1 cellular context compared by ENCODE assay signal in the genomic region with DNA sequence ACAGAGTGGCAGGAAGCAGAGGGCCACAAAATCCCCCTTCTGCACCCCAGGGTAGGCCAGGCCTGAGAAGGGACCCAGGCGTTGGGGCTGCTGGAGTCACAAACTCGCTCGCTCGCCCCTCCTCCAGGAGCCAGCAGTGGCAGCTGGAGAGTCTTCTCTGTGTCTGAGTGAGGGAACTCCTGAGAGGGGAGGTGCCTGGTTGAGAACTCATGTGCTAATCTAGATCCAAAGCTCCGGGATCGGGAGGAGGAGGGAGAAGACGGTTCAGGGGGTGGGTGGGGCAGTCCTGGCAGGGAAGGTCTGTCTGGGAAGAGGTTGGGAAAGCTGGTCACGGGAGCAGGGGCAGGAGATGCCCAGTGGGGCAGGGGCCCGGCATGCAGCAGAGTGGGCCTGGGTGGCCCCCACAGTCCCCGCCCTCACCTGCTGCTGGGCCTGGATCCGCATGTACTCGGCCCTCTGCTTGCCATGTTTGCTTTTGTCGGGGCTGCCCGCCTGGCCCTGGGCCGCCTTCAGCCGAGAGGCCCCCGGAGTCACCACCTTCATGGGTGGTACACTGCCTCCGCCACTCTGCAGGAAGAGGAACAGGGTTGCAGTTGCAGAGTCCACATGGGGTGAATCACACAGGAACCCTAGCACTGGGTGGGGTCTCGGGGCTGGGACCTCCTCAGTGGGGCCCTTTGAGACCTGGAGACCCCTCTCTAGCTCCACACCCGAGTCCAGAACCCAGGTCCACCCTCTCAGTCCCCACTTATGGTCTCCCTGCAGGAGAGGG.
A peak's percentile ranks its signal among the peaks of the same experiment; 100 is the strongest.
TF ChIP-seq lines count a peak whose summit lies in the region.

No MANE protein-coding gene starts in this region.

TF ChIP-seq in HepG2, 621 proteins besides CTCF, POLR2A, EP300 and RAD21:
- TF ChIP-seq, protein P1, sequence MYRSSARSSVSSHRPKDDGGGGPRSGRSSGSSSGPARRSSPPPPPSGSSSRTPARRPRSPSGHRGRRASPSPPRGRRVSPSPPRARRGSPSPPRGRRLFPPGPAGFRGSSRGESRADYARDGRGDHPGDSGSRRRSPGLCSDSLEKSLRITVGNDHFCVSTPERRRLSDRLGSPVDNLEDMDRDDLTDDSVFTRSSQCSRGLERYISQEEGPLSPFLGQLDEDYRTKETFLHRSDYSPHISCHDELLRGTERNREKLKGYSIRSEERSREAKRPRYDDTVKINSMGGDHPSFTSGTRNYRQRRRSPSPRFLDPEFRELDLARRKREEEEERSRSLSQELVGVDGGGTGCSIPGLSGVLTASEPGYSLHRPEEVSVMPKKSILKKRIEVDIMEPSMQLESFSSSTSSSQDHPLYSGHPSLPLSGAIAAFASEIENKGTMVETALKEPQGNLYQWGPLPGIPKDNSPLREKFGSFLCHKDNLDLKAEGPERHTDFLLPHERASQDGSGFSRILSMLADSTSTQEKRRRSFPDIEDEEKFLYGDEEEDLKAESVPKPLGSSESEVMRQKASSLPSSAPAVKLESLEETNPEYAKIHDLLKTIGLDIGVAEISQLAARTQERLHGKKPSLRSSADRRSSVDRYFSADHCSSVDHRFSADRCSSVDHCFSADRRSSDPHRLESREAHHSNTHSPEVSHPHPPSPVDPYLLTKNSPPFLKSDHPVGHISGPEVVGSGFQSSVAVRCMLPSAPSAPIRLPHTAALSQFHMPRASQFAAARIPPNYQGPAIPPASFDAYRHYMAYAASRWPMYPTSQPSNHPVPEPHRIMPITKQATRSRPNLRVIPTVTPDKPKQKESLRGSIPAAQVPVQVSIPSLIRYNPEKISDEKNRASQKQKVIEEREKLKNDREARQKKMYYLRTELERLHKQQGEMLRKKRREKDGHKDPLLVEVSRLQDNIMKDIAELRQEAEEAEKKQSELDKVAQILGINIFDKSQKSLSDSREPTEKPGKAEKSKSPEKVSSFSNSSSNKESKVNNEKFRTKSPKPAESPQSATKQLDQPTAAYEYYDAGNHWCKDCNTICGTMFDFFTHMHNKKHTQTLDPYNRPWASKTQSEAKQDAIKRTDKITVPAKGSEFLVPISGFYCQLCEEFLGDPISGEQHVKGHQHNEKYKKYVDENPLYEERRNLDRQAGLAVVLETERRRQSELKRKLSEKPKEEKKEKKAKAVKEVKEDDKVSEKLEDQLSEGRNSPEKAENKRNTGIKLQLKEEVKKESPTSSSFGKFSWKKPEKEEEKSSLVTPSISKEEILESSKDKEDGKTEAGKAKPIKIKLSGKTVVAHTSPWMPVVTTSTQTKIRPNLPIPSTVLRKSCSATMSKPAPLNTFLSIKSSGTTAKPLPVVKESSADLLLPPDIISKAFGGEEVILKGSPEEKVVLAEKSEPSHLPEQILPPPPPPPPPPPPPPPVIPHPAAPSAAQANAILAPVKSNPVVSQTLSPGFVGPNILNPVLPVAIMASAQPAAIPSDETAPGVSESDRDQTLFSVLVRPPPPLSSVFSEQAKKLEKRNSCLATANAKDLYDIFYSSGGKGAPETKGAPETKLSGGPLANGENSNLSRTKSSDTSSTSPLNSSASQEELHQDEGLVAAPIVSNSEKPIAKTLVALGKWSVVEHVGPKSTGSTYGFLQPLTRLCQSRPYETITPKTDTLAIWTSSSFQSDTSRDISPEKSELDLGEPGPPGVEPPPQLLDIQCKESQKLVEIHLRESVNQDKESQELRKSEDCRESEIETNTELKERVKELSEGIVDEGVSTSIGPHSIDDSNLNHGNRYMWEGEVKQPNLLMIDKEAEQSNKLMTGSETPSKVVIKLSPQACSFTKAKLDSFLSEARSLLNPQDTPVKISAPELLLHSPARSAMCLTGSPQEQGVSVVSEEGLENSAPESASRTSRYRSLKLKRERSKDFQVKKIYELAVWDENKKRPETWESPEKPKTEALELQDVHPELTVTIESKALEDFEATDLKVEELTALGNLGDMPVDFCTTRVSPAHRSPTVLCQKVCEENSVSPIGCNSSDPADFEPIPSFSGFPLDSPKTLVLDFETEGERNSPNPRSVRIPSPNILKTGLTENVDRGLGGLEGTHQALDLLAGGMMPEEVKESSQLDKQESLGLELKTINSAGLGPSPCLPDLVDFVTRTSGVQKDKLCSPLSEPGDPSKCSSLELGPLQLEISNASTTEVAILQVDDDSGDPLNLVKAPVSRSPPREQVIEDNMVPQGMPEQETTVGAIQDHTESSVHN (CRISPR knock-in tag; IDR thresholded peaks at IDR 0.05), result peak; percentile 86; the same call in 1 of the 2 replicates
- TF ChIP-seq RAD51 (IDR thresholded peaks at IDR 0.05; ENCODE audit: borderline replicate concordance) (no peak), IRX3 (CRISPR knock-in tag; IDR thresholded peaks at IDR 0.05; ENCODE audit: borderline replicate concordance, low read depth) (no peak), CEBPB (IDR thresholded peaks at IDR 0.05; ENCODE audit: borderline replicate concordance, low read depth, low read length) (no peak)
